Comparison of ENCODE assay signal across 8 cellular contexts in the genomic region with DNA sequence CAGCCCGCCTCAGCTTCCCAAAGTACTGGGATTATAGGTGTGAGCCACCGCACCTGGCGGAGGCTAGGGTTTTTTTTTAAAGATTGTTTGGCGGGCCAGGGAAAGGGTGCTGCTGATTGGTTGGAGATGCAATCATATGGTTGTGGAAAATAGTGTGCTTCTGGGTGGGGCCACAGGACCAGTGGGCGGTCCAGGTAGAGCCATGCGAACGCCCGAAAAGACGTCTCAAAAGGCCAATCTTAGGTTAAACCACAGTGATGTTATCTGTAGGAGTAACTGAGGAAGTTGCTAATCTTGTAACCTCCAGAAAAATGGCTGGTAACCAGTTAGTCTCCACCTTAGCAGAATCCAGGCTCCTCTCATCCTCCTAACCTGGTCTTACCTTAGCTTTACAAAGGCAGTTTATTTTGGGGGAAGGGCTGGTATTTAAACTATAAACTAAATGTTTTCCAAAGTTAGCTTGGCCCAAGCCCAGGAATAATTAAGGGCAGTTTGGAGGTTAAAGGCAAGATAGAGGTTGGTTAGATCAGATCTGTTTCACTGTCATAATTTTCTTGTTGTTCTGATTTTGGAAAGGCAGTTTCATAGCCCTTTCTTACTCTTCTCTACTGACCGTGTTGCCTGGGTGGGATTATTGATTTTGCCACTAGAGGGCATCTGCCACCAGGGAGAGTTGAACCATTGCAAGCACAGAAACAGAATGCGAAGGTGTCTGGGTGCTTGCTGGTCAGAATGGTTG.
DNase-seq lines count a peak whose midpoint lies in the region; ATAC-seq and TF ChIP-seq lines count a peak whose summit lies in the region.

No MANE protein-coding gene starts in this region.

- H3K27ac ChIP-seq in Panc1 (ENCODE audit: low read length) (no peak overlapping the region), upper lobe of right lung (no peak overlapping the region)

- in situ Hi-C loops in Panc1 (cut with HindIII; ENCODE audit: low pct_unique_long_range_greater_than_20kb, low sequenced_read_pairs): no loop called here

- H3K36me3 ChIP-seq in Panc1 (ENCODE audit: control insufficient read depth, insufficient read depth, low read length) (no peaks in the 10 kb centered on the region), upper lobe of right lung (no peaks in the 10 kb centered on the region)

- POLR2A ChIA-PET in Panc1 (lab: Charles Lee): no interaction called here

- H3K9me3 ChIP-seq in Panc1 (ENCODE audit: control insufficient read depth, insufficient read depth, low read depth, low read length) (no peaks in the 10 kb centered on the region), upper lobe of right lung (no peaks in the 10 kb centered on the region)

- intact Hi-C loops in Panc1 (cut with micrococcal nuclease; ENCODE audit: unreplicated experiment): no loop called here
- intact Hi-C loops in upper lobe of right lung (cut with DNase I): no loop called here

- no peaks in the 10 kb centered on the region for H3K4me1 ChIP-seq in Panc1 (ENCODE audit: control insufficient read depth, insufficient read depth, low read length)
- no peaks in the 10 kb centered on the region for H3K4me1 ChIP-seq in upper lobe of right lung

- no peaks in the 10 kb centered on the region for H3K27me3 ChIP-seq in Panc1 (ENCODE audit: control insufficient read depth, insufficient read depth, low read length)
- H3K27me3 ChIP-seq in upper lobe of right lung: no peaks in the 10 kb centered on the region

- CTCF ChIA-PET in Panc1 (lab: Charles Lee): no interaction called here

- peak; percentile 90 for TF ChIP-seq CTCF in Panc1 (IDR thresholded peaks at IDR 0.05)
- TF ChIP-seq CTCF in foreskin fibroblast (IDR thresholded peaks at IDR 0.05; ENCODE audit: low read depth, low read length): peak; percentile 96
- TF ChIP-seq CTCF in omental fat pad (IDR thresholded peaks at IDR 0.05): peak in 1 of 3 donors; percentile 39
- peak; percentile 87 for TF ChIP-seq CTCF in upper lobe of right lung (IDR thresholded peaks at IDR 0.05)

- BruUV-seq in Panc1 (replicated peaks; lab: Mats Ljungman, UMichigan): no TSS peak

- peak; percentile 52 for ATAC-seq in HG03342 (IDR thresholded peaks at IDR 0.05; ENCODE audit: unreplicated experiment)
- peak; percentile 92 for ATAC-seq in Panc1
- ATAC-seq in omental fat pad (ENCODE audit: low FRiP score): peak; percentile 75
- ATAC-seq in upper lobe of right lung: peak; percentile 89
- ATAC-seq in GM19324 (IDR thresholded peaks at IDR 0.05; ENCODE audit: low FRiP score, unreplicated experiment): no peak

- no peak overlapping the region for H3K4me3 ChIP-seq in Panc1 (ENCODE audit: low read depth in 2 of 2, low read length in 2 of 2)
- no peak overlapping the region for H3K4me3 ChIP-seq in foreskin fibroblast (ENCODE audit: low read depth in 1 of 2, low read length in 2 of 2)
- H3K4me3 ChIP-seq in upper lobe of right lung: no peak overlapping the region

- peak; percentile 88 for DNase-seq in GM03348 (ENCODE audit: low spot score)
- peak; percentile 58 for DNase-seq in Panc1 (ENCODE audit: low read depth, low spot score)
- peak; percentile 9 for DNase-seq in activated T-helper 1 cell treated with Interleukin-2 at 50 U/mL for 16 hours (ENCODE audit: low read depth)
- peak; percentile 38 to 79 for DNase-seq in foreskin fibroblast
- DNase-seq in omental fat pad (ENCODE audit: low spot score): no peak
- DNase-seq in upper lobe of right lung: no peak

Comparison
In these comparisons a context has a peak if more than half of its experiments do, and no peak if none do; other contexts are left out.
1. DNase-seq: peak in GM03348 (single experiment), Panc1 (single experiment), activated T-helper 1 cell treated with Interleukin-2 at 50 U/mL for 16 hours (single experiment) and foreskin fibroblast (2 of 2); none in omental fat pad (single experiment) and upper lobe of right lung (single experiment).